ENCODE assay signal across 14 cellular contexts in the genomic region with DNA sequence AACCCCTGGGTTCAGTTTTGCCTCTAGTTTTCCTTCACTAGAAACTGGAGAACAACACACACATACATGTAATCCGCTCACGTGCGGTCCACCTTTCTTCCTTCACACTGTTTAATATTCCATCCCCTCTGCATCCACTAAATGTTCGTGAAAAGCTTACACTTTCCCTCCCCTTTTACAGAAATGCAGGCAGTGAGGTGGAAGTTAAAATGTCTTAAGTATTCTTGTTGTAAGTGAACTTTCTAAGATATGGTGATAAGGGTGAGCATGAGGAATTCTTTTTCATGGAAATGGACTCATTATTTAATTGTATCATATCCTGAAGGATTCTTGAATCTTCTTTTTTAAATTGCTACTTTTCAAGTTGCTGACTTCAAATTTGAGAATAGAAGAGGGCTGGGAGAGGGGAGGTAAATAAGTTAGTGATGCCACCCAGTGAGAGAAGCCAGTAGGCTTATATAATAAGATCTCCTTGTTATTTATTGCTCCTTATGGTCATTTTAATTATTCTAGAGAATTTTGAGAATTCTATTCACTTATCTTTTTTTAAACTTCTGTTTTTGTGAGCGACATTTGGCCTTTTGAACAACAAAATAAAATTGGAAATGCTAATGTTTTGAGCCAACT.
A peak's percentile ranks its signal among the peaks of the same experiment; 100 is the strongest.
DNase-seq lines count a peak whose midpoint lies in the region; ATAC-seq and TF ChIP-seq lines count a peak whose summit lies in the region.
"Had no signal": no experiment of that assay in that cellular context is flagged by ENCODE, and none has a peak within 500 bp of the region (broad histone marks: within the 10 kb centered on the region; RNA-seq: fewer than 3 reads in every experiment).

No MANE protein-coding gene starts in this region.

- no peaks in the 10 kb centered on the region for H3K27me3 Mint-ChIP-seq in WTC11 (ENCODE audit: low read depth)

- peaks cover 70% of the 10 kb centered on the region for H3K4me1 Mint-ChIP-seq in WTC11

- intact Hi-C loops in right lobe of liver (cut with DNase I) = no loop called here

- H3K9me3 ChIP-seq in iPS-20b (ENCODE audit: insufficient read depth, low read depth, low read length) (no peaks in the 10 kb centered on the region), skeletal muscle tissue (ENCODE audit: control insufficient read depth in 3 of 3, low read length in 3 of 3) (no peaks in the 10 kb centered on the region), right lobe of liver (no peaks in the 10 kb centered on the region)
- H3K9me3 ChIP-seq: MG63 had no signal

- TF ChIP-seq POLR2A in right lobe of liver (IDR thresholded peaks at IDR 0.05) = no peak

- CTCF ChIA-PET in WTC11 (lab: Charles Lee) = interaction anchor here (1.2 kb wide), 1 partner anchor 91 kb away, joined by 3 read pairs; no protein-coding TSS in a partner anchor

- 91% methylated on average over 5 of the region's 5 CpGs for WGBS in right lobe of liver (ENCODE audit: insufficient coverage, low coverage, low lambda C conversion rate, missing lambda C conversion rate)

- peak overlapping the region; percentile 76 for H3K27ac ChIP-seq in iPS-20b (ENCODE audit: low read length)
- H3K27ac ChIP-seq in skeletal muscle tissue (ENCODE audit: low read depth, low read length) = peak overlapping the region; percentile 6
- H3K27ac ChIP-seq in right lobe of liver = no peak overlapping the region

- peak overlapping the region; percentile 36 for H3K4me3 Mint-ChIP-seq in WTC11

- ATAC-seq in WTC11 (no peak), right lobe of liver (no peak), GM21447 (IDR thresholded peaks at IDR 0.05; ENCODE audit: unreplicated experiment) (no peak), GM18498 (IDR thresholded peaks at IDR 0.05; ENCODE audit: unreplicated experiment) (no peak)
- ATAC-seq: Right ventricle myocardium inferior had no signal

- peaks cover 2% of the 10 kb centered on the region; the same call in 1 of the 2 replicates for H3K36me3 Mint-ChIP-seq in WTC11

- peak; percentile 14 for DNase-seq in NCI-H748 (lab: John Stamatoyannopoulos, UW; ENCODE audit: unreplicated experiment)
- DNase-seq in NCI-H748 treated with DMSO at 0.1 percent for 48 hours (lab: John Stamatoyannopoulos, UW) = no peak
- no peak for DNase-seq in WTC11 (ENCODE audit: low spot score)
- no peak for DNase-seq in right lobe of liver
- DNase-seq: activated CD4-positive, alpha-beta T cell treated with anti-CD3 and anti-CD28 coated beads, Interleukin-2, amount 50 U/mL, for 4 hours; MG63; stimulated activated CD4-positive, alpha-beta T cell treated with anti-CD3 and anti-CD28 coated beads, Interleukin-1b, Interleukin-23, amount 100 ng/mL, for 48 hours; stimulated activated CD8-positive, alpha-beta memory T cell treated with anti-CD3 and anti-CD28 coated beads, Interleukin-4, amount 100 ng/mL, for 48 hours; T1000 had no signal

- TF ChIP-seq CTCF in WTC11 (IDR thresholded peaks at IDR 0.05) (no peak), right lobe of liver (IDR thresholded peaks at IDR 0.05) (no peak)

- peak overlapping the region; percentile 22; the same call in 1 of the 2 replicates for H3K4me3 ChIP-seq in iPS-20b (ENCODE audit: low read length)
- no peak overlapping the region for H3K4me3 ChIP-seq in skeletal muscle tissue (ENCODE audit: low read length in 3 of 3)
- H3K4me3 ChIP-seq in right lobe of liver = no peak overlapping the region
- H3K4me3 ChIP-seq: MG63 had no signal

- H3K9ac ChIP-seq in iPS-20b (ENCODE audit: low read depth, low read length) = peak overlapping the region; percentile 49; the same call in 1 of the 2 replicates
- H3K9ac ChIP-seq in skeletal muscle tissue (ENCODE audit: low read depth in 1 of 3, low read length in 3 of 3) = no peak overlapping the region

- peaks cover 4% of the 10 kb centered on the region; the same call in 1 of the 2 replicates for H3K36me3 ChIP-seq in iPS-20b (ENCODE audit: insufficient read depth, low read depth, low read length)
- H3K36me3 ChIP-seq in skeletal muscle tissue (ENCODE audit: control insufficient read depth in 3 of 3, insufficient read depth in 3 of 3, low read length in 3 of 3) = peaks cover 3 to 5% (median 3%) of the 10 kb centered on the region in 3 donors
- no peaks in the 10 kb centered on the region for H3K36me3 ChIP-seq in right lobe of liver
- H3K36me3 ChIP-seq: MG63 had no signal

- no peaks in the 10 kb centered on the region for H3K27me3 ChIP-seq in iPS-20b (ENCODE audit: insufficient read depth, low read length)
- no peaks in the 10 kb centered on the region for H3K27me3 ChIP-seq in skeletal muscle tissue (ENCODE audit: control insufficient read depth in 3 of 3, insufficient read depth in 3 of 3, low read length in 3 of 3)
- no peaks in the 10 kb centered on the region for H3K27me3 ChIP-seq in right lobe of liver
- H3K27me3 ChIP-seq: MG63 had no signal

- POLR2A ChIA-PET in WTC11 (lab: Charles Lee) = interaction anchor here (1.0 to 1.4 kb wide), 2 partner anchors 43 to 91 kb away, joined by 3 to 7 read pairs; partner anchors contain the start of gene TLE4

- H3K4me1 ChIP-seq in iPS-20b (ENCODE audit: insufficient read depth, low read length) (peaks cover 57% of the 10 kb centered on the region), skeletal muscle tissue (ENCODE audit: control insufficient read depth in 3 of 3, insufficient read depth in 3 of 3, low read length in 3 of 3) (peaks cover 0 to 9% (median 3%) of the 10 kb centered on the region in 3 donors), right lobe of liver (no peaks in the 10 kb centered on the region)

- H3K9me3 Mint-ChIP-seq in WTC11 = no peaks in the 10 kb centered on the region

- peak overlapping the region; percentile 73 for H3K27ac Mint-ChIP-seq in WTC11

TF ChIP-seq in WTC11, 78 proteins besides CTCF, POLR2A, EP300 and RAD21:
- TF ChIP-seq FOXK1 (CRISPR knock-in tag; IDR thresholded peaks at IDR 0.05) = no peak
- TF ChIP-seq ZSCAN18 (CRISPR knock-in tag; IDR thresholded peaks at IDR 0.05) = no peak
TF ChIP-seq in WTC11: peak in this region for 0.

Comparison
In these comparisons a context has a peak if more than half of its experiments do, and no peak if none do; other contexts are left out.
1. H3K27ac ChIP-seq: peak in iPS-20b (single experiment) and skeletal muscle tissue (single experiment); none in right lobe of liver (0 of 3).